In genomic region chr19:54102421-54103169, GRCh38 we compare ENCODE assay signal across 8 cellular contexts. TPM values are rescaled to one million over a fixed set of nuclear protein-coding genes. Genes with fewer than 3 reads are reported as not detected.
A peak's percentile ranks its signal among the peaks of the same experiment; 100 is the strongest.
DNase-seq lines count a peak whose midpoint lies in the region; ATAC-seq and TF ChIP-seq lines count a peak whose summit lies in the region.

NDUFA3 (plus strand) TSS chr19:54102855; CDS start chr19:54102879, 24 bp downstream.

- peak within 1 kb of the TSS; percentile 50 for H3K27ac ChIP-seq in colonic mucosa

- intact Hi-C loops in colonic mucosa (cut with DNase I) = no loop called here

- peak within 1 kb of the TSS; percentile 95 for H3K4me3 ChIP-seq in BE2C (ENCODE audit: low read depth, low read length)
- peak within 1 kb of the TSS; percentile 95 for H3K4me3 ChIP-seq in colonic mucosa

- ATAC-seq in HG03460 (IDR thresholded peaks at IDR 0.05; ENCODE audit: unreplicated experiment) = peak; percentile 92

- H3K9ac ChIP-seq in colonic mucosa (ENCODE audit: low read depth in 2 of 2, low read length in 2 of 2) = peak within 1 kb of the TSS; percentile 91 to 96

- H3K4me1 ChIP-seq in BE2C (no peaks in the 10 kb centered on the region), colonic mucosa (no peaks in the 10 kb centered on the region)

- H3K27me3 ChIP-seq in BE2C (no peaks in the 10 kb centered on the region), colonic mucosa (no peaks in the 10 kb centered on the region)

- peaks cover 20% of the 10 kb centered on the region for H3K36me3 ChIP-seq in BE2C
- no peaks in the 10 kb centered on the region for H3K36me3 ChIP-seq in colonic mucosa

- H3K9me3 ChIP-seq in BE2C (no peaks in the 10 kb centered on the region), colonic mucosa (no peaks in the 10 kb centered on the region)

- peak; percentile 98 for DNase-seq in BE2C
- DNase-seq in GM19240 (ENCODE audit: insufficient read length, low spot score) = peak; percentile 100
- DNase-seq in NCI-H526 (lab: John Stamatoyannopoulos, UW) = peak; percentile 99 to 100
- peak; percentile 98 for DNase-seq in activated CD4-positive, alpha-beta T cell treated with anti-CD3 and anti-CD28 coated beads for 48 hours
- peak; percentile 97 for DNase-seq in colonic mucosa
- peak; percentile 99 for DNase-seq in kidney tubule cell (ENCODE audit: low spot score)
- peak; percentile 83 to 96 (median 89) for DNase-seq in stimulated activated CD4-positive, alpha-beta T cell treated with anti-CD3 and anti-CD28 coated beads, Interleukin-1b, Interleukin-23, amount 100 ng/mL, for 24 hours (ENCODE audit: low read depth in 4 of 4, low spot score in 1 of 4)

- TF ChIP-seq CTCF in BE2C (IDR thresholded peaks at IDR 0.05; ENCODE audit: low read depth, low read length) (no peak), colonic mucosa (IDR thresholded peaks at IDR 0.05) (no peak)

RNA-seq across cellular contexts. Expression of gene NDUFA3, which starts in this region (rescaled TPM):
- polyA plus RNA-seq in BE2C (2012; ENCODE audit: insufficient read depth, insufficient read length, low read depth) = 613 TPM
- total RNA-seq in colonic mucosa = 100 to 1,000 TPM; 138 to 188 TPM

Comparison
In these comparisons a context has a peak if more than half of its experiments do, and no peak if none do; other contexts are left out.
1. Peak in every context shown above with its lines: DNase-seq, ATAC-seq, H3K4me3 ChIP-seq and H3K27ac ChIP-seq.